8 cellular contexts compared by ENCODE assay signal in genomic region chr3:49276475-49277356, GRCh38. TPM values are rescaled to one million over a fixed set of nuclear protein-coding genes. Genes with fewer than 3 reads are reported as not detected.
DNase-seq lines count a peak whose midpoint lies in the region; ATAC-seq and TF ChIP-seq lines count a peak whose summit lies in the region.

C3orf62 (minus strand) TSS chr3:49277232; CDS start chr3:49276872, 360 bp downstream.

- H3K4me1 Mint-ChIP-seq in neural progenitor cell, result no peaks in the 10 kb centered on the region
- H3K4me1 Mint-ChIP-seq in stimulated activated naive CD8-positive, alpha-beta T cell treated with anti-CD3 and anti-CD28 coated beads, Interleukin-15, Interleukin-2, amounts not matched to agents 100 ng/mL and 50 ng/mL, for 24 hours (ENCODE audit: low read depth), result peaks cover 46% of the 10 kb centered on the region

- H3K4me3 Mint-ChIP-seq in neural progenitor cell, result no peak within 1 kb of the TSS
- H3K4me3 Mint-ChIP-seq in stimulated activated naive CD8-positive, alpha-beta T cell treated with anti-CD3 and anti-CD28 coated beads, Interleukin-15, Interleukin-2, amounts not matched to agents 100 ng/mL and 50 ng/mL, for 24 hours, result peak within 1 kb of the TSS; percentile 81

- peak within 1 kb of the TSS; percentile 1 for H3K27ac Mint-ChIP-seq in neural progenitor cell
- peak within 1 kb of the TSS; percentile 94 for H3K27ac Mint-ChIP-seq in stimulated activated naive CD8-positive, alpha-beta T cell treated with anti-CD3 and anti-CD28 coated beads, Interleukin-15, Interleukin-2, amounts not matched to agents 100 ng/mL and 50 ng/mL, for 24 hours

- no peak within 1 kb of the TSS for H3K27ac ChIP-seq in neural progenitor cell

- H3K9ac ChIP-seq in neural progenitor cell, result no peak within 1 kb of the TSS

- no peak within 1 kb of the TSS for H2AFZ ChIP-seq in neural progenitor cell (replicated peaks)

- no peak within 1 kb of the TSS for H3K4me2 ChIP-seq in neural progenitor cell

- no peaks in the 10 kb centered on the region for H3K79me2 ChIP-seq in neural progenitor cell (ENCODE audit: low read depth)

- ATAC-seq in GM21529 (IDR thresholded peaks at IDR 0.05; ENCODE audit: unreplicated experiment), result peak; percentile 83

- no peaks in the 10 kb centered on the region for H3F3A ChIP-seq in neural progenitor cell (ENCODE audit: low read depth)

- no peaks in the 10 kb centered on the region for H3K36me3 ChIP-seq in neural progenitor cell

- peak in 13 of 14 donors; percentile 10 to 85 (median 63) for DNase-seq in C1 segment of cervical spinal cord (lab: John Stamatoyannopoulos, UW)
- DNase-seq in RPMI7951 (ENCODE audit: low read depth), result peak; percentile 91
- DNase-seq in activated gamma-delta T cell treated with anti-CD3 and anti-CD28 coated beads, Interleukin-2, amount 50 U/mL, for 16 hours (ENCODE audit: low read depth), result peak; percentile 54
- peak; percentile 82 for DNase-seq in foreskin melanocyte
- peak; percentile 51 for DNase-seq in neural progenitor cell (ENCODE audit: low spot score)
- no peak for DNase-seq in NOMO-1 treated with DMSO at 0.1 percent for 48 hours (lab: John Stamatoyannopoulos, UW; ENCODE audit: unreplicated experiment)

- peaks cover 2% of the 10 kb centered on the region for H3K27me3 Mint-ChIP-seq in neural progenitor cell (ENCODE audit: insufficient read depth, low read depth)
- H3K27me3 Mint-ChIP-seq in stimulated activated naive CD8-positive, alpha-beta T cell treated with anti-CD3 and anti-CD28 coated beads, Interleukin-15, Interleukin-2, amounts not matched to agents 100 ng/mL and 50 ng/mL, for 24 hours, result no peaks in the 10 kb centered on the region

- no peaks in the 10 kb centered on the region for H4K20me1 ChIP-seq in neural progenitor cell (ENCODE audit: low read depth)

- H3K36me3 Mint-ChIP-seq in neural progenitor cell, result peaks cover 25% of the 10 kb centered on the region
- peaks cover 40% of the 10 kb centered on the region for H3K36me3 Mint-ChIP-seq in stimulated activated naive CD8-positive, alpha-beta T cell treated with anti-CD3 and anti-CD28 coated beads, Interleukin-15, Interleukin-2, amounts not matched to agents 100 ng/mL and 50 ng/mL, for 24 hours (ENCODE audit: low read depth)

- TF ChIP-seq CTCF in neural progenitor cell (IDR thresholded peaks at IDR 0.05), result no peak

- no peaks in the 10 kb centered on the region for H3K9me3 ChIP-seq in neural progenitor cell (ENCODE audit: low read depth)

- no peak within 1 kb of the TSS for H3K4me3 ChIP-seq in neural progenitor cell

- no peaks in the 10 kb centered on the region for H3K9me3 Mint-ChIP-seq in neural progenitor cell
- no peaks in the 10 kb centered on the region for H3K9me3 Mint-ChIP-seq in stimulated activated naive CD8-positive, alpha-beta T cell treated with anti-CD3 and anti-CD28 coated beads, Interleukin-15, Interleukin-2, amounts not matched to agents 100 ng/mL and 50 ng/mL, for 24 hours

- H3K4me1 ChIP-seq in neural progenitor cell, result no peaks in the 10 kb centered on the region

- H3K27me3 ChIP-seq in neural progenitor cell, result no peaks in the 10 kb centered on the region

RNA-seq across cellular contexts. Expression of gene C3orf62, which starts in this region (rescaled TPM):
- 0.84 and 0.88 TPM in 2 replicates for total RNA-seq in RPMI7951 (2014; rRNA removed; shearing (Covaris generic))
- total RNA-seq in neural progenitor cell (ENCODE audit: low replicate concordance), result 3.0 and 3.4 TPM in 2 replicates

Comparison
In these comparisons a context has a peak if more than half of its experiments do, and no peak if none do; other contexts are left out.
1. Peak in DNase-seq in RPMI7951; RNA of the gene not detected or under 1 TPM.